In genomic region chr2:232776435-232776834, GRCh38 we compare ENCODE assay signal across 20 cellular contexts. TPM values are rescaled to one million over a fixed set of nuclear protein-coding genes. Genes with fewer than 3 reads are reported as not detected.
DNase-seq lines count a peak whose midpoint lies in the region; ATAC-seq and TF ChIP-seq lines count a peak whose summit lies in the region.
"Had no signal": no experiment of that assay in that cellular context is flagged by ENCODE, and none has a peak within 500 bp of the region (broad histone marks: within the 10 kb centered on the region; RNA-seq: fewer than 3 reads in every experiment).

Gene KCNJ13, minus strand, starts transcription at chr2:232776565. Its CDS starts 5,203 bp downstream, at chr2:232771362.

- no peaks in the 10 kb centered on the region for H3K27me3 Mint-ChIP-seq in GM23338 (ENCODE audit: insufficient read depth, low read depth, poor library complexity)
- H3K27me3 Mint-ChIP-seq: stimulated activated naive CD8-positive, alpha-beta T cell treated with anti-CD3 and anti-CD28 coated beads, Interleukin-15, Interleukin-2, amounts not matched to agents 100 ng/mL and 50 ng/mL, for 24 hours had no signal

- no peaks in the 10 kb centered on the region for H3F3A ChIP-seq in GM23338 (replicated peaks; ENCODE audit: low read depth)

- H3K4me3 ChIP-seq in GM23338, result no peak within 1 kb of the TSS
- H3K4me3 ChIP-seq: pancreas had no signal

- H3K9me3 Mint-ChIP-seq in GM23338, result no peaks in the 10 kb centered on the region
- H3K9me3 Mint-ChIP-seq: stimulated activated naive CD8-positive, alpha-beta T cell treated with anti-CD3 and anti-CD28 coated beads, Interleukin-15, Interleukin-2, amounts not matched to agents 100 ng/mL and 50 ng/mL, for 24 hours had no signal

- H2AFZ ChIP-seq in GM23338, result no peak within 1 kb of the TSS

- ATAC-seq in GM23338, result peak; percentile 86
- ATAC-seq in HG02852 (IDR thresholded peaks at IDR 0.05; ENCODE audit: unreplicated experiment), result no peak
- ATAC-seq: activated CD4-positive, CD25-positive, alpha-beta regulatory T cell treated with anti-CD3 and anti-CD28 coated beads, Interleukin-2, amount 50 U/mL, for 24 hours; HCT116 had no signal

- no peaks in the 10 kb centered on the region for H3K79me2 ChIP-seq in GM23338 (replicated peaks; ENCODE audit: insufficient read depth)

- H3K27ac Mint-ChIP-seq in GM23338, result 0 out of 2 replicates have a peak within 1 kb of the TSS, but pooled peaks have one; percentile 14
- H3K27ac Mint-ChIP-seq: stimulated activated naive CD8-positive, alpha-beta T cell treated with anti-CD3 and anti-CD28 coated beads, Interleukin-15, Interleukin-2, amounts not matched to agents 100 ng/mL and 50 ng/mL, for 24 hours had no signal

- no peak within 1 kb of the TSS for H3K27ac ChIP-seq in GM23338 (ENCODE audit: low read depth)
- H3K27ac ChIP-seq: KMS-11 had no signal

- peaks cover 3% of the 10 kb centered on the region; the same call in 2 of the 3 replicates for H3K36me3 Mint-ChIP-seq in GM23338 (ENCODE audit: low read depth)

- H3K4me1 Mint-ChIP-seq in GM23338, result peaks cover 10% of the 10 kb centered on the region; the same call in 2 of the 3 replicates

- H4K20me1 ChIP-seq in GM23338 (replicated peaks; ENCODE audit: insufficient read depth), result no peaks in the 10 kb centered on the region

- in situ Hi-C loops in SK-MEL-5 (cut with HindIII; ENCODE audit: low pct_unique_long_range_greater_than_20kb, low sequenced_read_pairs), result no loop called here

- DNase-seq in GM23338 (ENCODE audit: low spot score), result peak; percentile 55
- peak; percentile 71 for DNase-seq in SK-MEL-5 (ENCODE audit: low read depth, low spot score)
- peak; percentile 80 for DNase-seq in foreskin melanocyte
- peak; percentile 37 for DNase-seq in renal cortical epithelial cell (ENCODE audit: low read depth)
- DNase-seq in NCI-H524 (lab: John Stamatoyannopoulos, UW), result no peak
- no peak for DNase-seq in pons (ENCODE audit: low spot score)
- DNase-seq in NCI-H1436 treated with DMSO at 0.1 percent for 48 hours (lab: John Stamatoyannopoulos, UW), result no peak
- DNase-seq: activated naive CD4-positive, alpha-beta T cell treated with Interleukin-2 at 50 U/mL for 16 hours; C1 segment of cervical spinal cord; DND-41; NCI-H446 treated with DMSO at 0.1 percent for 48 hours; pancreas; T-helper 1 cell had no signal

- no peak for TF ChIP-seq CTCF in GM23338 (conservative IDR thresholded peaks at IDR 0.05; ENCODE audit: low read depth in 2 of 2)

- no peaks in the 10 kb centered on the region for H3K9me2 ChIP-seq in GM23338 (ENCODE audit: insufficient read depth)

- 0 out of 2 replicates have a peak, but pooled peaks cover 3% of the 10 kb centered on the region for H3K4me1 ChIP-seq in GM23338 (ENCODE audit: insufficient read depth)

- 0 out of 2 replicates have a peak, but pooled peaks cover 2% of the 10 kb centered on the region for H3K36me3 ChIP-seq in GM23338 (ENCODE audit: insufficient read depth)
- H3K36me3 ChIP-seq: pancreas had no signal

- H3K4me2 ChIP-seq in GM23338, result no peak within 1 kb of the TSS
- H3K4me2 ChIP-seq: KMS-11 had no signal

- no peak within 1 kb of the TSS for H3K4me3 Mint-ChIP-seq in GM23338
- H3K4me3 Mint-ChIP-seq: stimulated activated naive CD8-positive, alpha-beta T cell treated with anti-CD3 and anti-CD28 coated beads, Interleukin-15, Interleukin-2, amounts not matched to agents 100 ng/mL and 50 ng/mL, for 24 hours had no signal

- H3K27me3 ChIP-seq in GM23338 (ENCODE audit: insufficient read depth), result no peaks in the 10 kb centered on the region
- H3K27me3 ChIP-seq: pancreas had no signal

TF ChIP-seq in GM23338, 12 proteins besides CTCF, POLR2A, EP300 and RAD21 (continues in another document):
- TF ChIP-seq, protein P1, sequence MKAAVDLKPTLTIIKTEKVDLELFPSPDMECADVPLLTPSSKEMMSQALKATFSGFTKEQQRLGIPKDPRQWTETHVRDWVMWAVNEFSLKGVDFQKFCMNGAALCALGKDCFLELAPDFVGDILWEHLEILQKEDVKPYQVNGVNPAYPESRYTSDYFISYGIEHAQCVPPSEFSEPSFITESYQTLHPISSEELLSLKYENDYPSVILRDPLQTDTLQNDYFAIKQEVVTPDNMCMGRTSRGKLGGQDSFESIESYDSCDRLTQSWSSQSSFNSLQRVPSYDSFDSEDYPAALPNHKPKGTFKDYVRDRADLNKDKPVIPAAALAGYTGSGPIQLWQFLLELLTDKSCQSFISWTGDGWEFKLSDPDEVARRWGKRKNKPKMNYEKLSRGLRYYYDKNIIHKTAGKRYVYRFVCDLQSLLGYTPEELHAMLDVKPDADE (IDR thresholded peaks at IDR 0.05), result no peak
- TF ChIP-seq JUNB (IDR thresholded peaks at IDR 0.05; ENCODE audit: unreplicated experiment) (no peak), EZH2 (IDR thresholded peaks at IDR 0.05; ENCODE audit: low read depth, unreplicated experiment) (no peak), POLR2AphosphoS5 (IDR thresholded peaks at IDR 0.05; ENCODE audit: low read depth) (no peak), EZH2phosphoT487 (IDR thresholded peaks at IDR 0.05; ENCODE audit: unreplicated experiment) (no peak), ZNF462 (CRISPR knock-in tag; IDR thresholded peaks at IDR 0.05) (no peak), NANOG (IDR thresholded peaks at IDR 0.05; ENCODE audit: borderline replicate concordance) (no peak), ZNF114 (CRISPR knock-in tag; IDR thresholded peaks at IDR 0.05) (no peak), CREB1 (CRISPR knock-in tag; IDR thresholded peaks at IDR 0.05; ENCODE audit: low read depth) (no peak)

RNA-seq across cellular contexts. Expression of gene KCNJ13, which starts in this region (rescaled TPM):
- not detected in 2 replicates for total RNA-seq in GM23338 (2014; rRNA removed; shearing (Covaris generic))
- 0.37 and 0.52 TPM in 2 replicates for polyA plus RNA-seq in GM23338 (2016; fragmentation: Nextera tagmentation; extraction: Ambion mirVana)
- 2.2 and 2.3 TPM in 2 replicates for total RNA-seq in SK-MEL-5 (2014; rRNA removed; shearing (Covaris generic))
- polyA plus RNA-seq in SK-MEL-5 (2015; cell fraction: cytosol; rRNA removed), result 0.30 and 0.52 TPM in 2 replicates
- 0.36 and 4.2 TPM in 2 replicates for polyA plus RNA-seq in SK-MEL-5 (2015; cell fraction: nucleus; rRNA removed)
- total RNA-seq in renal cortical epithelial cell, result 0.20 TPM in 1 of 2 replicates, not detected in the other
- total RNA-seq: glomerular endothelial cell, kidney epithelial cell had no signal
- polyA plus RNA-seq: pancreas had no signal

Comparison
In these comparisons a context has a peak if more than half of its experiments do, and no peak if none do; other contexts are left out.
1. Peak in DNase-seq and ATAC-seq in GM23338; RNA of the gene not detected or under 1 TPM.
2. Peak in DNase-seq in renal cortical epithelial cell; RNA of the gene not detected or under 1 TPM.
3. DNase-seq: peak in SK-MEL-5 (single experiment) and foreskin melanocyte (single experiment); none in NCI-H524 (0 of 2), pons (single experiment) and NCI-H1436 treated with DMSO at 0.1 percent for 48 hours (single experiment).